Comparison of ENCODE assay signal across 19 cellular contexts in genomic region chr20:3803289-3803688, GRCh38. TPM values are rescaled to one million over a fixed set of nuclear protein-coding genes. Genes with fewer than 3 reads are reported as not detected.
DNase-seq lines count a peak whose midpoint lies in the region; ATAC-seq and TF ChIP-seq lines count a peak whose summit lies in the region.
"Had no signal": no experiment of that assay in that cellular context is flagged by ENCODE, and none has a peak within 500 bp of the region (broad histone marks: within the 10 kb centered on the region; RNA-seq: fewer than 3 reads in every experiment).

No MANE protein-coding gene starts in this region.

- H3K27me3 Mint-ChIP-seq in activated naive CD8-positive, alpha-beta T cell = no peaks in the 10 kb centered on the region
- H3K27me3 Mint-ChIP-seq in activated naive CD8-positive, alpha-beta T cell treated with anti-CD3 and anti-CD28 coated beads for 36 hours = no peaks in the 10 kb centered on the region
- H3K27me3 Mint-ChIP-seq in IgD-negative memory B cell (no peaks in the 10 kb centered on the region), endothelial cell (ENCODE audit: unreplicated experiment) (peaks cover 9% of the 10 kb centered on the region), type B pancreatic cell (no peaks in the 10 kb centered on the region)
- H3K27me3 Mint-ChIP-seq: activated B cell treated with CpG ODN at 0.5 μM for 24 hours had no signal

- ATAC-seq in stimulated activated effector memory CD8-positive, alpha-beta T cell treated with anti-CD3 and anti-CD28 coated beads, Interleukin-12 subunit alpha, Interleukin-12 subunit beta, amount 100 ng/mL, for 72 hours = no peak
- ATAC-seq: left colon, natural killer cell, psoas muscle had no signal

- H3K4me1 Mint-ChIP-seq in activated naive CD8-positive, alpha-beta T cell (ENCODE audit: low read depth) = peaks cover 79% of the 10 kb centered on the region
- peaks cover 53% of the 10 kb centered on the region for H3K4me1 Mint-ChIP-seq in activated naive CD8-positive, alpha-beta T cell treated with anti-CD3 and anti-CD28 coated beads for 36 hours
- H3K4me1 Mint-ChIP-seq in IgD-negative memory B cell = peaks cover 30 to 33% (median 30%) of the 10 kb centered on the region in 3 donors
- H3K4me1 Mint-ChIP-seq in endothelial cell (ENCODE audit: unreplicated experiment) = peaks cover 22% of the 10 kb centered on the region
- peaks cover 87% of the 10 kb centered on the region for H3K4me1 Mint-ChIP-seq in stimulated activated effector memory CD8-positive, alpha-beta T cell treated with anti-CD3 and anti-CD28 coated beads, Interleukin-12 subunit alpha, Interleukin-12 subunit beta, amount 100 ng/mL, for 72 hours
- H3K4me1 Mint-ChIP-seq in type B pancreatic cell (ENCODE audit: unreplicated experiment) = peaks cover 38% of the 10 kb centered on the region

- no peak for DNase-seq in activated naive CD8-positive, alpha-beta T cell treated with anti-CD3 and anti-CD28 coated beads for 36 hours
- no peak for DNase-seq in endothelial cell (ENCODE audit: low spot score)
- no peak for DNase-seq in stimulated activated effector memory CD8-positive, alpha-beta T cell treated with anti-CD3 and anti-CD28 coated beads, Interleukin-12 subunit alpha, Interleukin-12 subunit beta, amount 100 ng/mL, for 72 hours (ENCODE audit: low spot score in 2 of 2)
- no peak for DNase-seq in middle frontal gyrus (ENCODE audit: extremely low spot score, low spot score)
- no peak for DNase-seq in NCI-H510A treated with DMSO at 0.1 percent for 48 hours (lab: John Stamatoyannopoulos, UW)
- no peak for DNase-seq in type B pancreatic cell (ENCODE audit: extremely low spot score, unreplicated experiment)
- DNase-seq: activated B cell treated with CpG ODN at 0.5 μM for 24 hours; endodermal cell; GF-D8; KG1; left colon; natural killer cell; NCI-H1092 treated with DMSO at 0.1 percent for 48 hours; NCI-H82; stimulated activated CD4-positive, alpha-beta T cell treated with anti-CD3 and anti-CD28 coated beads, Interleukin-12 subunit alpha, Interleukin-12 subunit beta, amount 100 ng/mL, for 4 hours; stimulated activated naive CD4-positive, alpha-beta T cell treated with Interleukin-2 at 50 U/mL for 16 hours had no signal

- no peak overlapping the region for H3K4me3 Mint-ChIP-seq in activated naive CD8-positive, alpha-beta T cell
- no peak overlapping the region for H3K4me3 Mint-ChIP-seq in activated naive CD8-positive, alpha-beta T cell treated with anti-CD3 and anti-CD28 coated beads for 36 hours
- H3K4me3 Mint-ChIP-seq in IgD-negative memory B cell (peak overlapping the region in 1 of 4 donors; percentile 84), endothelial cell (ENCODE audit: unreplicated experiment) (peak overlapping the region; percentile 7), type B pancreatic cell (no peak overlapping the region)
- H3K4me3 Mint-ChIP-seq in stimulated activated effector memory CD8-positive, alpha-beta T cell treated with anti-CD3 and anti-CD28 coated beads, Interleukin-12 subunit alpha, Interleukin-12 subunit beta, amount 100 ng/mL, for 72 hours = no peak overlapping the region
- H3K4me3 Mint-ChIP-seq: activated B cell treated with CpG ODN at 0.5 μM for 24 hours, endodermal cell, natural killer cell had no signal

- TF ChIP-seq CTCF in endothelial cell (IDR thresholded peaks at IDR 0.05; ENCODE audit: unreplicated experiment) (no peak), type B pancreatic cell (conservative IDR thresholded peaks at IDR 0.05) (no peak)

- peaks cover 16% of the 10 kb centered on the region for H3K36me3 Mint-ChIP-seq in activated naive CD8-positive, alpha-beta T cell
- peaks cover 51% of the 10 kb centered on the region for H3K36me3 Mint-ChIP-seq in activated naive CD8-positive, alpha-beta T cell treated with anti-CD3 and anti-CD28 coated beads for 36 hours
- H3K36me3 Mint-ChIP-seq in IgD-negative memory B cell (peaks cover 4% of the 10 kb centered on the region), endothelial cell (ENCODE audit: low read depth, unreplicated experiment) (peaks cover 25% of the 10 kb centered on the region), type B pancreatic cell (peaks cover 24% of the 10 kb centered on the region)
- H3K36me3 Mint-ChIP-seq in stimulated activated effector memory CD8-positive, alpha-beta T cell treated with anti-CD3 and anti-CD28 coated beads, Interleukin-12 subunit alpha, Interleukin-12 subunit beta, amount 100 ng/mL, for 72 hours = peaks cover 87% of the 10 kb centered on the region

- no peaks in the 10 kb centered on the region for H3K9me3 Mint-ChIP-seq in activated naive CD8-positive, alpha-beta T cell (ENCODE audit: low read depth)
- H3K9me3 Mint-ChIP-seq in activated naive CD8-positive, alpha-beta T cell treated with anti-CD3 and anti-CD28 coated beads for 36 hours = no peaks in the 10 kb centered on the region
- H3K9me3 Mint-ChIP-seq in IgD-negative memory B cell = no peaks in the 10 kb centered on the region
- no peaks in the 10 kb centered on the region for H3K9me3 Mint-ChIP-seq in endothelial cell (ENCODE audit: unreplicated experiment)
- H3K9me3 Mint-ChIP-seq in stimulated activated effector memory CD8-positive, alpha-beta T cell treated with anti-CD3 and anti-CD28 coated beads, Interleukin-12 subunit alpha, Interleukin-12 subunit beta, amount 100 ng/mL, for 72 hours = no peaks in the 10 kb centered on the region
- no peaks in the 10 kb centered on the region for H3K9me3 Mint-ChIP-seq in type B pancreatic cell
- H3K9me3 Mint-ChIP-seq: activated B cell treated with CpG ODN at 0.5 μM for 24 hours, natural killer cell had no signal

- peak overlapping the region; percentile 81 for H3K27ac Mint-ChIP-seq in activated naive CD8-positive, alpha-beta T cell
- H3K27ac Mint-ChIP-seq in activated naive CD8-positive, alpha-beta T cell treated with anti-CD3 and anti-CD28 coated beads for 36 hours = no peak overlapping the region
- H3K27ac Mint-ChIP-seq in IgD-negative memory B cell (peak overlapping the region in 2 of 3 donors; percentile 80 to 85), endothelial cell (ENCODE audit: unreplicated experiment) (no peak overlapping the region), type B pancreatic cell (no peak overlapping the region)
- H3K27ac Mint-ChIP-seq in stimulated activated effector memory CD8-positive, alpha-beta T cell treated with anti-CD3 and anti-CD28 coated beads, Interleukin-12 subunit alpha, Interleukin-12 subunit beta, amount 100 ng/mL, for 72 hours = peak overlapping the region; percentile 98
- H3K27ac Mint-ChIP-seq: endodermal cell had no signal

RNA-seq across cellular contexts. Expression of gene CDC25B, which starts 7.2 kb away (rescaled TPM):
- total RNA-seq in activated naive CD8-positive, alpha-beta T cell treated with anti-CD3 and anti-CD28 coated beads for 36 hours = 10 to 100 TPM; 54.6 to 60.9 TPM
- 20.0 TPM for polyA plus RNA-seq in IgD-negative memory B cell
- total RNA-seq in endothelial cell (ENCODE audit: unreplicated experiment) = 10.4 TPM
- total RNA-seq in type B pancreatic cell (ENCODE audit: low replicate concordance) = 34.8 and 51.1 TPM in 2 replicates

RNA-seq across cellular contexts. Expression of gene CENPB, which starts 16.7 kb away (rescaled TPM):
- total RNA-seq in activated naive CD8-positive, alpha-beta T cell treated with anti-CD3 and anti-CD28 coated beads for 36 hours = 10 to 100 TPM; 54.6 to 59.0 TPM
- 1.1 TPM for polyA plus RNA-seq in IgD-negative memory B cell
- total RNA-seq in endothelial cell (ENCODE audit: unreplicated experiment) (57.9 TPM), type B pancreatic cell (ENCODE audit: low replicate concordance) (63.2 and 68.7 TPM in 2 replicates)

RNA-seq across cellular contexts. Expression of gene AP5S1, which starts 17.1 kb away (rescaled TPM):
- total RNA-seq in activated naive CD8-positive, alpha-beta T cell treated with anti-CD3 and anti-CD28 coated beads for 36 hours = 10 to 100 TPM; 11.1 to 11.7 TPM
- 12.8 TPM for polyA plus RNA-seq in IgD-negative memory B cell
- total RNA-seq in endothelial cell (ENCODE audit: unreplicated experiment) (9.9 TPM), type B pancreatic cell (ENCODE audit: low replicate concordance) (10.4 and 11.1 TPM in 2 replicates)

RNA-seq across cellular contexts. Expression of gene SPEF1, which starts 22.0 kb away (rescaled TPM):
- total RNA-seq in activated naive CD8-positive, alpha-beta T cell treated with anti-CD3 and anti-CD28 coated beads for 36 hours = under 1 TPM; 0.12 to 0.23 TPM
- polyA plus RNA-seq in IgD-negative memory B cell = not detected
- 0.23 TPM for total RNA-seq in endothelial cell (ENCODE audit: unreplicated experiment)
- 0.55 and 3.0 TPM in 2 replicates for total RNA-seq in type B pancreatic cell (ENCODE audit: low replicate concordance)
- total RNA-seq: activated B cell treated with CpG ODN at 0.5 μM for 24 hours had no signal

RNA-seq across cellular contexts. Expression of gene ADISSP, which starts 35.7 kb away (rescaled TPM):
- 10 to 100 TPM; 63.5 to 63.8 TPM for total RNA-seq in activated naive CD8-positive, alpha-beta T cell treated with anti-CD3 and anti-CD28 coated beads for 36 hours
- polyA plus RNA-seq in IgD-negative memory B cell = 30.0 TPM
- total RNA-seq in endothelial cell (ENCODE audit: unreplicated experiment) = 18.0 TPM
- 21.7 and 49.4 TPM in 2 replicates for total RNA-seq in type B pancreatic cell (ENCODE audit: low replicate concordance)

Comparison
In these comparisons a context has a peak if more than half of its experiments do, and no peak if none do; other contexts are left out.
1. H3K27ac Mint-ChIP-seq: peak in activated naive CD8-positive, alpha-beta T cell (single experiment), IgD-negative memory B cell (2 of 3) and stimulated activated effector memory CD8-positive, alpha-beta T cell treated with anti-CD3 and anti-CD28 coated beads, Interleukin-12 subunit alpha, Interleukin-12 subunit beta, amount 100 ng/mL, for 72 hours (single experiment); none in activated naive CD8-positive, alpha-beta T cell treated with anti-CD3 and anti-CD28 coated beads for 36 hours (single experiment), endothelial cell (single experiment) and type B pancreatic cell (single experiment).